23 cellular contexts compared by ENCODE assay signal in the genomic region with DNA sequence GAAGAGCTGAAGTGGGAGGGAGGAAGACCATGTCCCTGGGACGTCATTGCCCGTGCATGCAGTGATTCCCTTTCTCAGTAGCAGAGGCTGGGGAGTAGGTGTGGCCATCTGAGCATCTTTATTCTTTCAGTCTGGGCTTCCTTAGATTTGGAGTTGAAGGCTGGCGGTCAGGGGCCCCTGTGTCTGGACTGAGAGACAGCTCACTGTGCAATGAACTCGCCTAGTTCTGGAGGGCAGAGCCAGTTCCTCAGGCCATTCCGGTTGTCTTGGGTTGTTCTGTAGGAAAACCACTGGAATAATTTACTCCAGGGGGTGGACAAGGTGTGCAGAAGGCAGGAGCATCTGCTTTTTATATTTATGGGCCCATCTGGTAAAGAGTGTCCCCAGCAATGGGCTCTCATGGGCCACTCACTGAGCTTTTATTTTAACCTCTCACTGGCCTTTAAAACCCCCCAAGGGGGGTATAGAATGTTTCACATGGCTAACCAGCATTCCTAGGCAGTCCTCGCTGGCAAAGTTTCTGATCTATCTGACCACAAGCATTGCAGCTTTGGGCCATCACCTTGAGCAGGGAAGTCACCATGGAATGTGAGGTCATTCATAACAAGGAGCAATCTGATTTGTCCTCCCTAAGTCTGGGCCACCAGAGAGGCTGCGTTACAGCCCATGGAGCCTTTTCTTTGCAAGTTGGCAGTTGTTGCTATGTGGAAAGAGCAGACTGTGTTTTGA. TPM values are rescaled to one million over a fixed set of nuclear protein-coding genes. Genes with fewer than 3 reads are reported as not detected.
DNase-seq lines count a peak whose midpoint lies in the region; ATAC-seq and TF ChIP-seq lines count a peak whose summit lies in the region.
"Had no signal": no experiment of that assay in that cellular context is flagged by ENCODE, and none has a peak within 500 bp of the region (broad histone marks: within the 10 kb centered on the region; RNA-seq: fewer than 3 reads in every experiment).

No MANE protein-coding gene starts in this region.

- peak overlapping the region; percentile 15; the same call in 1 of the 2 replicates for H3K27ac ChIP-seq in IMR-90 (ENCODE audit: insufficient read depth, low read length)
- H3K27ac ChIP-seq: ascending aorta had no signal

- peaks cover 66% of the 10 kb centered on the region for H3K36me3 ChIP-seq in IMR-90 (ENCODE audit: control insufficient read depth, insufficient read depth, low read length)
- H3K36me3 ChIP-seq: ascending aorta had no signal

- in situ Hi-C loops in IMR-90 (cut with MboI; ENCODE audit: low sequenced_read_pairs), result no loop called here

- H4K5ac ChIP-seq in IMR-90 (ENCODE audit: low read depth, low read length), result no peak overlapping the region

- 0 out of 4 replicates have a peak overlapping the region, but pooled peaks of 1 of the 2 experiments have one; percentile 17 for H4K8ac ChIP-seq in IMR-90 (ENCODE audit: low read depth in 2 of 2, low read length in 2 of 2)

- H3K9ac ChIP-seq in IMR-90 (ENCODE audit: low read depth, low read length), result no peak overlapping the region

- no peak overlapping the region for H3K18ac ChIP-seq in IMR-90 (ENCODE audit: low read depth, low read length)

- 93% methylated on average over 2 of the region's 7 CpGs; no CpG with 5 or more reads in 1 of the 2 experiments for WGBS in IMR-90 (ENCODE audit: extremely low coverage in 2 of 2, insufficient read length in 1 of 2), 2 experiments

- H3K4me1 ChIP-seq in IMR-90 (ENCODE audit: control insufficient read depth, insufficient read depth, low read length), result peaks cover 48% of the 10 kb centered on the region

- H2AK5ac ChIP-seq in IMR-90 (ENCODE audit: low read depth, low read length), result peak overlapping the region; percentile 7; the same call in 1 of the 2 replicates

- ATAC-seq in IMR-90 (ENCODE audit: low read depth), result no peak
- ATAC-seq: sciatic nerve; SK-N-SH treated with all-trans-retinoic acid at 6 μM for 48 hours; stimulated activated naive B cell treated with anti-CD40 and anti-IgM and Interleukin-4, amounts not matched to agents 10 μg/mL and 1 μg/mL and 100 μg/mL, for 72 hours had no signal

- H3K4me3 Mint-ChIP-seq in chondrocyte (ENCODE audit: unreplicated experiment) (peak overlapping the region; percentile 54), osteocyte (ENCODE audit: unreplicated experiment) (no peak overlapping the region), progenitor cell of endocrine pancreas (ENCODE audit: low read depth) (no peak overlapping the region)
- H3K4me3 Mint-ChIP-seq: CD4-positive, alpha-beta memory T cell; endodermal cell; stimulated activated naive B cell treated with anti-CD40 and anti-IgM and Interleukin-4, amounts not matched to agents 10 μg/mL and 1 μg/mL and 100 μg/mL, for 72 hours had no signal

- intact Hi-C loops in IMR-90 (cut with micrococcal nuclease), result no loop called here

- no peak overlapping the region; the same call in 1 of the 2 replicates for H3K14ac ChIP-seq in IMR-90 (replicated peaks; ENCODE audit: low read depth, low read length)

- POLR2A ChIA-PET in IMR-90 (lab: Charles Lee; ENCODE audit: unreplicated experiment), result interaction anchor here (0.6 kb wide), 1 partner anchor 192 kb away, joined by 5 read pairs; no protein-coding TSS in a partner anchor

- peaks cover 26 to 73% of the 10 kb centered on the region in 2 experiments for H3K79me1 ChIP-seq in IMR-90 (ENCODE audit: low read depth in 1 of 2, low read length in 2 of 2)

- CTCF ChIA-PET in IMR-90 (lab: Yijun Ruan, JAX), result interaction anchor here (1.8 kb wide), 1 partner anchor 25 kb away, joined by 5 read pairs; no protein-coding TSS in a partner anchor

- H4K91ac ChIP-seq in IMR-90 (ENCODE audit: insufficient read depth, low read depth, low read length), result no peak overlapping the region

- no peaks in the 10 kb centered on the region for H3K27me3 ChIP-seq in IMR-90 (ENCODE audit: control insufficient read depth, insufficient read depth, low read length)
- H3K27me3 ChIP-seq: ascending aorta had no signal

- H3K36me3 Mint-ChIP-seq in chondrocyte (ENCODE audit: low read depth) (peaks cover 74% of the 10 kb centered on the region), osteocyte (ENCODE audit: unreplicated experiment) (peaks cover 76% of the 10 kb centered on the region), progenitor cell of endocrine pancreas (ENCODE audit: insufficient read depth) (peaks cover 28% of the 10 kb centered on the region)
- H3K36me3 Mint-ChIP-seq: CD4-positive, alpha-beta memory T cell; stimulated activated naive B cell treated with anti-CD40 and anti-IgM and Interleukin-4, amounts not matched to agents 10 μg/mL and 1 μg/mL and 100 μg/mL, for 72 hours had no signal

- BruUV-seq in IMR-90 (replicated peaks; lab: Mats Ljungman, UMichigan), result no TSS peak

- peak; percentile 40; the same call in 1 of the 2 replicates for TF ChIP-seq POLR2A in IMR-90 (IDR thresholded peaks at IDR 0.05; ENCODE audit: low read depth, low read length)

- no peak overlapping the region for H3K4me2 ChIP-seq in IMR-90 (ENCODE audit: low read depth, low read length)

- no peak overlapping the region for H2BK120ac ChIP-seq in IMR-90 (ENCODE audit: low read depth, low read length)

- dilution Hi-C loops in IMR-90 (cut with HindIII; ENCODE audit: low sequenced_read_pairs, unreplicated experiment), result no loop called here

- H4K20me1 ChIP-seq in IMR-90 (ENCODE audit: insufficient read depth, low read length), result peaks cover 81% of the 10 kb centered on the region

- H2AK9ac ChIP-seq in IMR-90 (replicated peaks; ENCODE audit: low read depth, low read length, poor library complexity), result no peak overlapping the region

- H3K4me3 ChIP-seq in AG10803 (ENCODE audit: low read length) (no peak overlapping the region), IMR-90 (ENCODE audit: insufficient read depth, low read depth, low read length) (no peak overlapping the region)
- H3K4me3 ChIP-seq: ascending aorta, coronary artery had no signal

- DNase-seq in AG10803 (ENCODE audit: low read depth), result peak; percentile 72
- no peak for DNase-seq in IMR-90
- no peak for DNase-seq in chondrocyte (ENCODE audit: low spot score)
- no peak for DNase-seq in osteocyte (ENCODE audit: extremely low spot score, unreplicated experiment)
- no peak for DNase-seq in activated T-cell treated with anti-CD3 and anti-CD28 coated beads, Interleukin-2, amount 50 U/mL, for 48 hours
- no peak for DNase-seq in T-helper 1 cell
- DNase-seq in activated CD8-positive, alpha-beta memory T cell treated with anti-CD3 and anti-CD28 coated beads, Interleukin-2, amount 50 U/mL, for 48 hours, result no peak
- no peak for DNase-seq in progenitor cell of endocrine pancreas (ENCODE audit: low spot score, unreplicated experiment)
- DNase-seq: activated CD8-positive, alpha-beta memory T cell treated with anti-CD3 and anti-CD28 coated beads for 24 hours; activated naive CD4-positive, alpha-beta T cell treated with anti-CD3 and anti-CD28 coated beads, Interleukin-2, amount 50 U/mL, for 16 hours; CD4-positive, alpha-beta memory T cell; endodermal cell; glutamatergic neuron; H7; NCI-H2107; NCI-H524; nucleus accumbens; stimulated activated CD4-positive, alpha-beta T cell treated with anti-CD3 and anti-CD28 coated beads, Interleukin-1b, Interleukin-23, amount 100 ng/mL, for 48 hours; stimulated activated naive B cell treated with anti-CD40 and anti-IgM and Interleukin-4, amounts not matched to agents 10 μg/mL and 1 μg/mL and 100 μg/mL, for 72 hours had no signal

- H3K27me3 Mint-ChIP-seq in chondrocyte (ENCODE audit: low read depth) (no peaks in the 10 kb centered on the region), osteocyte (ENCODE audit: unreplicated experiment) (no peaks in the 10 kb centered on the region), progenitor cell of endocrine pancreas (peaks cover 7% of the 10 kb centered on the region)

- H3K4ac ChIP-seq in IMR-90 (ENCODE audit: low read depth, low read length), result 0 out of 2 replicates have a peak overlapping the region, but pooled peaks have one; percentile 18

- no peak overlapping the region for H2BK15ac ChIP-seq in IMR-90 (ENCODE audit: low read depth, low read length)

- H2BK5ac ChIP-seq in IMR-90 (ENCODE audit: low read depth, low read length, poor library complexity, severe bottlenecking), result peak overlapping the region; percentile 17

- no peak overlapping the region for H3K56ac ChIP-seq in IMR-90 (ENCODE audit: extremely low read depth, insufficient read depth, low read length)

- no peaks in the 10 kb centered on the region for H3K9me3 ChIP-seq in IMR-90 (ENCODE audit: control insufficient read depth, insufficient read depth, low read length)
- H3K9me3 ChIP-seq: ascending aorta had no signal

- peaks cover 18% of the 10 kb centered on the region for H3K9me1 ChIP-seq in IMR-90 (ENCODE audit: insufficient read depth, low read length)

- no peak for TF ChIP-seq RAD21 in IMR-90 (IDR thresholded peaks at IDR 0.05; ENCODE audit: low read length)

- H3K27ac Mint-ChIP-seq in chondrocyte (ENCODE audit: unreplicated experiment) (peak overlapping the region; percentile 100), osteocyte (ENCODE audit: unreplicated experiment) (peak overlapping the region; percentile 97), progenitor cell of endocrine pancreas (no peak overlapping the region)
- H3K27ac Mint-ChIP-seq: CD4-positive, alpha-beta memory T cell; endodermal cell; stimulated activated naive B cell treated with anti-CD40 and anti-IgM and Interleukin-4, amounts not matched to agents 10 μg/mL and 1 μg/mL and 100 μg/mL, for 72 hours had no signal

- TF ChIP-seq CTCF in AG10803 (conservative IDR thresholded peaks at IDR 0.05; ENCODE audit: low read length) (no peak), IMR-90 (conservative IDR thresholded peaks at IDR 0.05; ENCODE audit: low read depth, low read length) (no peak), chondrocyte (IDR thresholded peaks at IDR 0.05) (no peak), osteocyte (IDR thresholded peaks at IDR 0.05) (no peak), progenitor cell of endocrine pancreas (IDR thresholded peaks at IDR 0.05; ENCODE audit: unreplicated experiment) (no peak)

- no peaks in the 10 kb centered on the region for H3K9me3 Mint-ChIP-seq in chondrocyte (ENCODE audit: low read depth)
- no peaks in the 10 kb centered on the region for H3K9me3 Mint-ChIP-seq in osteocyte (ENCODE audit: unreplicated experiment)
- H3K9me3 Mint-ChIP-seq in progenitor cell of endocrine pancreas (ENCODE audit: low read depth), result no peaks in the 10 kb centered on the region
- H3K9me3 Mint-ChIP-seq: CD4-positive, alpha-beta memory T cell; endodermal cell had no signal

- H2AFZ ChIP-seq in IMR-90 (replicated peaks; ENCODE audit: low read length, poor library complexity), result no peak overlapping the region

- H3K4me1 Mint-ChIP-seq in chondrocyte (ENCODE audit: low read depth) (peaks cover 99% of the 10 kb centered on the region), osteocyte (ENCODE audit: unreplicated experiment) (peaks cover 98% of the 10 kb centered on the region), progenitor cell of endocrine pancreas (ENCODE audit: low read depth) (peaks cover 16% of the 10 kb centered on the region)

- H2BK20ac ChIP-seq in IMR-90 (ENCODE audit: low read depth, low read length), result no peak overlapping the region

- H3K23ac ChIP-seq in IMR-90 (ENCODE audit: low read depth, low read length), result peak overlapping the region; percentile 6; the same call in 1 of the 2 replicates

RNA-seq across cellular contexts. Expression of a gene that starts 9.2 kb away (rescaled TPM):
- total RNA-seq in IMR-90 (2012; rRNA removed) (87.5 and 259 TPM in 2 replicates), chondrocyte (321 to 1,121 TPM (median 1,110 TPM) in 3 replicates), osteocyte (334 and 341 TPM in 2 replicates), progenitor cell of endocrine pancreas (12.2 and 20.2 TPM in 2 replicates)
- 157 and 270 TPM in 2 replicates for polyA plus RNA-seq in IMR-90 (2012; rRNA removed)
- 105 and 264 TPM in 2 replicates for polyA plus RNA-seq in IMR-90 (2012; cell fraction: cytosol; rRNA removed)
- 249 and 547 TPM in 2 replicates for polyA plus RNA-seq in IMR-90 (2012; cell fraction: nucleus; rRNA removed; ENCODE audit: low replicate concordance)
- total RNA-seq: CD4-positive, alpha-beta memory T cell had no signal
- polyA plus RNA-seq: CD4-positive, alpha-beta memory T cell had no signal
